ENCODE assay signal across 19 cellular contexts in the genomic region with DNA sequence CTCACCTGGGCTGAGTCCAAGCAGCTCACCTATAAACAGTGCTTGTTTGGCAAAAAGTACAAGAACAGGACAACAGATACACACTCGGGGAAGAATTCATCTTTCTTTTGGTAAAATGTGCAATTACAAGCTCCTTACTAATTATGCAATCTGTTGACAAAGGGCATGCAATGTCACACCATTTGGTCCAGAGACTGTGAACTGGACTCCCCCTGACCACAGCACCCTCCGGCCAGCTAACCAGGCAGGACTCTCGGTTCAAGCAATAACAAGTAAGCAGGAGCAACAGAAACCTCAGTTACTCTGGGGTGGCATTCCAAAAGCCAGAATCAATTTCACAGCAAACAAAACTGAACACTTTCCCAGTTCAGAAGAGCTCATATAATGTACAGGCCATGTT.
"Had no signal": no experiment of that assay in that cellular context is flagged by ENCODE, and none has a peak within 500 bp of the region (broad histone marks: within the 10 kb centered on the region; RNA-seq: fewer than 3 reads in every experiment).

No MANE protein-coding gene starts in this region.

- H3K27ac Mint-ChIP-seq: activated B cell treated with CpG ODN at 0.5 μM for 24 hours; activated CD8-positive, alpha-beta T cell treated with anti-CD3 and anti-CD28 coated beads, Interleukin-2, amount 10 ng/mL, durations not matched to agents 7 days and 5 days; mesothelial cell of epicardium; stimulated activated naive B cell treated with anti-CD40 and anti-IgM and Interleukin-4, amounts not matched to agents 10 μg/mL and 1 μg/mL and 100 μg/mL, for 72 hours had no signal

- H3K27ac ChIP-seq: coronary artery, foreskin keratinocyte, lower lobe of right lung, ovary, thyroid gland had no signal

- H3K4me3 Mint-ChIP-seq: activated B cell treated with CpG ODN at 0.5 μM for 24 hours; activated CD4-positive, alpha-beta T cell treated with anti-CD3 and anti-CD28 coated beads, Interleukin-2, amount 10 ng/mL, durations not matched to agents 24 days and 14 days; activated CD8-positive, alpha-beta T cell treated with anti-CD3 and anti-CD28 coated beads, Interleukin-2, amount 10 ng/mL, durations not matched to agents 7 days and 5 days; activated naive CD8-positive, alpha-beta T cell treated with anti-CD3 and anti-CD28 coated beads, Interleukin-2, amount 10 ng/mL, durations not matched to agents 7 days and 5 days; activated T-cell treated with anti-CD3 and anti-CD28 coated beads, Interleukin-2, amount 50 U/mL, for 72 hours; brain; immature natural killer cell; mesothelial cell of epicardium; neural crest cell; stimulated activated naive B cell treated with anti-CD40 and anti-IgM and Interleukin-4, amounts not matched to agents 10 μg/mL and 1 μg/mL and 100 μg/mL, for 72 hours had no signal

- H3K36me3 Mint-ChIP-seq: stimulated activated naive B cell treated with anti-CD40 and anti-IgM and Interleukin-4, amounts not matched to agents 10 μg/mL and 1 μg/mL and 100 μg/mL, for 72 hours had no signal

- H3K36me3 ChIP-seq: ovary, thyroid gland had no signal

- H3K4me3 ChIP-seq: coronary artery, lower lobe of right lung, ovary, thyroid gland had no signal

- H3K9me3 Mint-ChIP-seq: activated B cell treated with CpG ODN at 0.5 μM for 24 hours; activated CD4-positive, alpha-beta T cell treated with anti-CD3 and anti-CD28 coated beads, Interleukin-2, amount 10 ng/mL, durations not matched to agents 24 days and 14 days; activated naive CD8-positive, alpha-beta T cell treated with anti-CD3 and anti-CD28 coated beads, Interleukin-2, amount 10 ng/mL, durations not matched to agents 7 days and 5 days; activated T-cell treated with anti-CD3 and anti-CD28 coated beads, Interleukin-2, amount 50 U/mL, for 72 hours; immature natural killer cell; neural crest cell; stimulated activated naive B cell treated with anti-CD40 and anti-IgM and Interleukin-4, amounts not matched to agents 10 μg/mL and 1 μg/mL and 100 μg/mL, for 72 hours had no signal

- ATAC-seq: activated CD8-positive, alpha-beta T cell treated with anti-CD3 and anti-CD28 coated beads, Interleukin-2, amount 10 ng/mL, durations not matched to agents 7 days and 5 days; activated T-cell treated with anti-CD3 and anti-CD28 coated beads, Interleukin-2, amount 50 U/mL, for 72 hours; foreskin keratinocyte; lower lobe of right lung; stimulated activated naive B cell treated with anti-CD40 and anti-IgM and Interleukin-4, amounts not matched to agents 10 μg/mL and 1 μg/mL and 100 μg/mL, for 72 hours had no signal

- H3K27me3 ChIP-seq: foreskin keratinocyte, ovary, thyroid gland had no signal

- H3K9me3 ChIP-seq: lower lobe of right lung, ovary, thyroid gland had no signal

- DNase-seq: activated B cell treated with CpG ODN at 0.5 μM for 24 hours; activated CD4-positive, alpha-beta T cell treated with anti-CD3 and anti-CD28 coated beads, Interleukin-2, amount 10 ng/mL, durations not matched to agents 24 days and 14 days; activated CD8-positive, alpha-beta memory T cell treated with anti-CD3 and anti-CD28 coated beads, Interleukin-2, amount 50 U/mL, for 48 hours; activated CD8-positive, alpha-beta T cell treated with anti-CD3 and anti-CD28 coated beads, Interleukin-2, amount 10 ng/mL, durations not matched to agents 7 days and 5 days; activated naive CD8-positive, alpha-beta T cell treated with anti-CD3 and anti-CD28 coated beads, Interleukin-2, amount 10 ng/mL, durations not matched to agents 7 days and 5 days; activated T-cell treated with anti-CD3 and anti-CD28 coated beads, Interleukin-2, amount 50 U/mL, for 72 hours; central memory CD4-positive, alpha-beta T cell; foreskin keratinocyte; glutamatergic neuron; immature natural killer cell; lower lobe of right lung; ovary; stimulated activated CD4-positive, alpha-beta T cell treated with anti-CD3 and anti-CD28 coated beads, Interleukin-4, amount 100 ng/mL, for 1 hour; stimulated activated naive B cell treated with anti-CD40 and anti-IgM and Interleukin-4, amounts not matched to agents 10 μg/mL and 1 μg/mL and 100 μg/mL, for 72 hours; thyroid gland had no signal

- H3K27me3 Mint-ChIP-seq: activated B cell treated with CpG ODN at 0.5 μM for 24 hours; activated CD4-positive, alpha-beta T cell treated with anti-CD3 and anti-CD28 coated beads, Interleukin-2, amount 10 ng/mL, durations not matched to agents 24 days and 14 days; activated naive CD8-positive, alpha-beta T cell treated with anti-CD3 and anti-CD28 coated beads, Interleukin-2, amount 10 ng/mL, durations not matched to agents 7 days and 5 days; brain had no signal
